Comparison of ENCODE assay signal across 15 cellular contexts in genomic region chr1:13759072-13759471, GRCh38. TPM values are rescaled to one million over a fixed set of nuclear protein-coding genes. Genes with fewer than 3 reads are reported as not detected.
DNase-seq lines count a peak whose midpoint lies in the region; ATAC-seq and TF ChIP-seq lines count a peak whose summit lies in the region.
"Had no signal": no experiment of that assay in that cellular context is flagged by ENCODE, and none has a peak within 500 bp of the region (broad histone marks: within the 10 kb centered on the region; RNA-seq: fewer than 3 reads in every experiment).

No MANE protein-coding gene starts in this region.

- intact Hi-C loops in prostate gland (cut with DNase I), result no loop called here
- intact Hi-C loops in ovary (cut with DNase I), result no loop called here

- DNase-seq in NCI-H2196 (lab: John Stamatoyannopoulos, UW; ENCODE audit: unreplicated experiment) (peak; percentile 27), NCI-H2196 treated with DMSO at 0.1 percent for 48 hours (lab: John Stamatoyannopoulos, UW; ENCODE audit: unreplicated experiment) (no peak), OCI-M1 (lab: John Stamatoyannopoulos, UW) (peak; percentile 44), foreskin keratinocyte (peak; percentile 76 to 89), prostate gland (ENCODE audit: low spot score) (peak; percentile 80), substantia nigra (lab: John Stamatoyannopoulos, UW) (no peak), ovary (no peak)
- no peak for DNase-seq in stimulated activated CD4-positive, alpha-beta T cell treated with anti-CD3 and anti-CD28 coated beads, Interleukin-4, amount 100 ng/mL, for 4 hours
- DNase-seq: 8988T; activated effector memory CD4-positive, alpha-beta T cell treated with Interleukin-2 at 50 U/mL for 16 hours; DND-41; NCI-H226; SJCRH30; spleen had no signal

- H3K27me3 ChIP-seq in foreskin keratinocyte, result no peaks in the 10 kb centered on the region
- no peaks in the 10 kb centered on the region for H3K27me3 ChIP-seq in prostate gland (replicated peaks; ENCODE audit: insufficient read depth)
- no peaks in the 10 kb centered on the region for H3K27me3 ChIP-seq in ovary
- H3K27me3 ChIP-seq: SJCRH30, spleen had no signal

- TF ChIP-seq POLR2A in prostate gland (IDR thresholded peaks at IDR 0.05) (no peak), ovary (IDR thresholded peaks at IDR 0.05) (no peak)

- TF ChIP-seq CTCF in foreskin keratinocyte (conservative IDR thresholded peaks at IDR 0.05), result peak; percentile 64
- TF ChIP-seq CTCF in prostate gland (IDR thresholded peaks at IDR 0.05), result peak in 1 of 4 experiments; percentile 40
- no peak for TF ChIP-seq CTCF in ovary (IDR thresholded peaks at IDR 0.05)

- peak; percentile 79 for ATAC-seq in foreskin keratinocyte
- ATAC-seq: activated CD4-positive, CD25-positive, alpha-beta regulatory T cell treated with anti-CD3 and anti-CD28 coated beads, Interleukin-2, amount 50 U/mL, for 24 hours had no signal

- WGBS in prostate gland, result 36% methylated on average over 4 of the region's 4 CpGs
- 27 to 53% (median 28%) methylated on average over 4 of the region's 4 CpGs for WGBS in ovary, 3 donors

- H3K9me3 ChIP-seq in prostate gland (no peaks in the 10 kb centered on the region), ovary (no peaks in the 10 kb centered on the region)
- H3K9me3 ChIP-seq: SJCRH30, spleen had no signal

- H3K27ac ChIP-seq in foreskin keratinocyte (peak overlapping the region; percentile 56), prostate gland (peak overlapping the region; percentile 60 to 77), substantia nigra (ENCODE audit: low read depth, low read length, poor library complexity, severe bottlenecking) (no peak overlapping the region), ovary (no peak overlapping the region)
- H3K27ac ChIP-seq: SJCRH30, spleen had no signal

- no peak overlapping the region for H3K4me3 ChIP-seq in prostate gland
- H3K4me3 ChIP-seq in ovary, result no peak overlapping the region
- H3K4me3 ChIP-seq: SJCRH30, spleen had no signal

- TF ChIP-seq EP300 in ovary (IDR thresholded peaks at IDR 0.05), result no peak

- H3K4me1 ChIP-seq in foreskin keratinocyte (peaks cover 54% of the 10 kb centered on the region), prostate gland (replicated peaks) (peaks cover 29% of the 10 kb centered on the region), ovary (ENCODE audit: insufficient read depth) (peaks cover 22% of the 10 kb centered on the region)

- H3K36me3 ChIP-seq in prostate gland (no peaks in the 10 kb centered on the region), ovary (no peaks in the 10 kb centered on the region)

RNA-seq across cellular contexts. Expression of gene PRDM2, which starts 59.1 kb away (rescaled TPM):
- total RNA-seq in foreskin keratinocyte (19.0 and 19.1 TPM in 2 replicates), prostate gland (10 to 100 TPM; 27.8 to 38.9 TPM), ovary (10 to 100 TPM; 32.3 to 81.9 (median 72.4) TPM)
- polyA plus RNA-seq in foreskin keratinocyte (5.2 and 6.0 TPM in 2 replicates), ovary (10 to 100 TPM; 30.0 to 41.4 TPM)

Comparison
In these comparisons a context has a peak if more than half of its experiments do, and no peak if none do; other contexts are left out.
1. DNase-seq: peak in NCI-H2196 (single experiment), OCI-M1 (single experiment), foreskin keratinocyte (2 of 2) and prostate gland (single experiment); none in NCI-H2196 treated with DMSO at 0.1 percent for 48 hours (single experiment), substantia nigra (0 of 49), ovary (0 of 5) and stimulated activated CD4-positive, alpha-beta T cell treated with anti-CD3 and anti-CD28 coated beads, Interleukin-4, amount 100 ng/mL, for 4 hours (0 of 2).
2. H3K27ac ChIP-seq: peak in foreskin keratinocyte (single experiment) and prostate gland (2 of 2); none in substantia nigra (single experiment) and ovary (0 of 2).